Comparison of ENCODE assay signal across 10 cellular contexts in the genomic region with DNA sequence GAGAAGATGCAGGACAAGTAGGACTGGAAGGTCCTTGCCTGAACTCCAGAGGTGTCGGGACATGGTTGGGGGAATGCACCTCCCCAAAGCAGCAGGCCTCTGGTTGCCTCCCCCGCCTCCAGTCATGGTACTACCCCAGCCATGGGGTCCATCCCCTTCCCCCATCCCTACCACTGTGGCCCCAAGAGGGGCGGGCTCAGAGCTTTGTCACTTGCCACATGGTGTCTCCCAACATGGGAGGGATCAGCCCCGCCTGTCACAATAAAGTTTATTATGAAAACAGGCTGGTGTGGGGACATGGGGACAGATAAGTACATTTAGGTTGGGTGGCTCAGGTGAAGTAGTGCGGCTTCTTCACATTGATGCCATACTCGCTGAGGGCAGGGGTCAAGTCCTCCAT. TPM values are rescaled to one million over a fixed set of nuclear protein-coding genes. Genes with fewer than 3 reads are reported as not detected.
DNase-seq lines count a peak whose midpoint lies in the region; ATAC-seq and TF ChIP-seq lines count a peak whose summit lies in the region.
"Had no signal": no experiment of that assay in that cellular context is flagged by ENCODE, and none has a peak within 500 bp of the region (broad histone marks: within the 10 kb centered on the region; RNA-seq: fewer than 3 reads in every experiment).

No MANE protein-coding gene starts in this region.

- no peaks in the 10 kb centered on the region for H3K27me3 Mint-ChIP-seq in chondrocyte (ENCODE audit: low read depth)
- H3K27me3 Mint-ChIP-seq in naive thymus-derived CD4-positive, alpha-beta T cell = no peaks in the 10 kb centered on the region

- H3K9me3 ChIP-seq in Karpas-422 (ENCODE audit: low read length) = no peaks in the 10 kb centered on the region
- H3K9me3 ChIP-seq in naive thymus-derived CD4-positive, alpha-beta T cell (ENCODE audit: control insufficient read depth in 2 of 3, low read length in 3 of 3) = no peaks in the 10 kb centered on the region

- peaks cover 32% of the 10 kb centered on the region for H3K36me3 Mint-ChIP-seq in chondrocyte (ENCODE audit: low read depth)
- peaks cover 3 to 51% (median 11%) of the 10 kb centered on the region in 5 donors for H3K36me3 Mint-ChIP-seq in naive thymus-derived CD4-positive, alpha-beta T cell

- ATAC-seq in naive thymus-derived CD4-positive, alpha-beta T cell = no peak
- ATAC-seq in HG02981 (IDR thresholded peaks at IDR 0.05; ENCODE audit: unreplicated experiment) = no peak

- peak overlapping the region; percentile 84 for H3K4me2 ChIP-seq in Karpas-422 (ENCODE audit: low read depth, low read length, poor library complexity, severe bottlenecking)

- H3K9ac ChIP-seq in Karpas-422 (ENCODE audit: low read length) = peak overlapping the region; percentile 91
- H3K9ac ChIP-seq: parathyroid adenoma had no signal

- DNase-seq in AG04449 (ENCODE audit: low read depth, low spot score) = no peak
- no peak for DNase-seq in Karpas-422
- peak; percentile 87 for DNase-seq in chondrocyte (ENCODE audit: low spot score)
- DNase-seq in naive thymus-derived CD4-positive, alpha-beta T cell = peak in 1 of 9 donors; percentile 20
- DNase-seq in epidermal melanocyte (ENCODE audit: insufficient read length, low spot score) = no peak
- no peak for DNase-seq in activated gamma-delta T cell treated with Interleukin-2 at 50 U/mL for 16 hours
- no peak for DNase-seq in stimulated activated CD4-positive, alpha-beta T cell treated with anti-CD3 and anti-CD28 coated beads, Interleukin-2, amount 100 ng/mL, for 48 hours
- DNase-seq: Kasumi-1 had no signal

- peak overlapping the region; percentile 77 for H3K4me3 Mint-ChIP-seq in chondrocyte (ENCODE audit: unreplicated experiment)
- H3K4me3 Mint-ChIP-seq in naive thymus-derived CD4-positive, alpha-beta T cell = peak overlapping the region in 7 of 10 donors; percentile 10 to 94 (median 92)

- TF ChIP-seq CTCF in AG04449 (IDR thresholded peaks at IDR 0.05; ENCODE audit: insufficient read depth, low read length, missing control alignments) (no peak), chondrocyte (IDR thresholded peaks at IDR 0.05) (no peak)

- H3K36me3 ChIP-seq in Karpas-422 (ENCODE audit: insufficient read depth, low read length) = peaks cover 24% of the 10 kb centered on the region
- H3K36me3 ChIP-seq in naive thymus-derived CD4-positive, alpha-beta T cell (ENCODE audit: control insufficient read depth in 2 of 3, insufficient read depth in 3 of 3, low read length in 3 of 3) = peaks cover 7 to 44% (median 17%) of the 10 kb centered on the region in 3 experiments

- H4K20me1 ChIP-seq in Karpas-422 (ENCODE audit: insufficient read depth, low read depth, low read length) = no peaks in the 10 kb centered on the region; the same call in 1 of the 2 replicates

- CTCF ChIA-PET in AG04449 (lab: Yijun Ruan, JAX) = interaction anchor here (1.0 to 3.1 kb wide), 4 partner anchors 8 to 79 kb away, joined by 3 to 23 read pairs (median 9); partner anchors contain the start of genes MRPL17 and TPP1
- CTCF ChIA-PET in naive thymus-derived CD4-positive, alpha-beta T cell (lab: Charles Lee) = interaction anchor here (1.3 to 3.9 kb wide), 2 partner anchors 73 to 77 kb away, joined by 5 to 19 read pairs; partner anchors contain the start of gene MRPL17

- H3K4me3 ChIP-seq in AG04449 (ENCODE audit: low read depth, low read length) = peak overlapping the region; percentile 72
- H3K4me3 ChIP-seq in Karpas-422 (ENCODE audit: low read length) = peak overlapping the region; percentile 75; the same call in 1 of the 2 replicates
- no peak overlapping the region for H3K4me3 ChIP-seq in naive thymus-derived CD4-positive, alpha-beta T cell (ENCODE audit: low read length)

- no peaks in the 10 kb centered on the region for H3K9me3 Mint-ChIP-seq in chondrocyte (ENCODE audit: low read depth)
- H3K9me3 Mint-ChIP-seq in naive thymus-derived CD4-positive, alpha-beta T cell = no peaks in the 10 kb centered on the region

- H3K79me2 ChIP-seq in Karpas-422 (ENCODE audit: low read length) = peaks cover 43% of the 10 kb centered on the region

- H2AFZ ChIP-seq in Karpas-422 (ENCODE audit: low read length) = no peak overlapping the region
- H2AFZ ChIP-seq: parathyroid adenoma had no signal

- H3K4me1 Mint-ChIP-seq in chondrocyte (ENCODE audit: low read depth) = no peaks in the 10 kb centered on the region
- peaks cover 2 to 40% (median 33%) of the 10 kb centered on the region in 7 donors for H3K4me1 Mint-ChIP-seq in naive thymus-derived CD4-positive, alpha-beta T cell

- no peaks in the 10 kb centered on the region for H3K9me2 ChIP-seq in Karpas-422 (replicated peaks; ENCODE audit: insufficient read depth, low read length)

- H3K27me3 ChIP-seq in Karpas-422 (ENCODE audit: low read length) = no peaks in the 10 kb centered on the region
- H3K27me3 ChIP-seq in naive thymus-derived CD4-positive, alpha-beta T cell (ENCODE audit: control insufficient read depth in 2 of 2, insufficient read depth in 2 of 2, low read length in 2 of 2) = no peaks in the 10 kb centered on the region

- POLR2A ChIA-PET in AG04449 (lab: Yijun Ruan, JAX) = interaction anchor here (1.1 kb wide), 1 partner anchor 137 kb away, joined by 4 read pairs; the partner anchor contains the start of gene TRIM3
- POLR2A ChIA-PET in naive thymus-derived CD4-positive, alpha-beta T cell (lab: Charles Lee) = interaction anchor here (0.6 to 10.3 kb wide), 13 partner anchors 7 to 208 kb away, joined by 3 to 170 read pairs (median 4); partner anchors contain the start of genes ILK, MRPL17, RRP8 and TPP1

- intact Hi-C loops in naive thymus-derived CD4-positive, alpha-beta T cell (cut with micrococcal nuclease) = loop anchor here in 1 of 2 donors (10.0 kb wide), 1 partner anchor 904 kb away; the partner anchor contains the start of gene PPFIBP2

- peaks cover 52% of the 10 kb centered on the region for H3K4me1 ChIP-seq in Karpas-422 (ENCODE audit: low read length)
- peaks cover 39 to 42% of the 10 kb centered on the region in 2 donors for H3K4me1 ChIP-seq in naive thymus-derived CD4-positive, alpha-beta T cell (ENCODE audit: control insufficient read depth in 2 of 2, insufficient read depth in 2 of 2, low read length in 2 of 2)

- no peak overlapping the region for H3K27ac ChIP-seq in Karpas-422 (ENCODE audit: low read length)
- H3K27ac ChIP-seq in naive thymus-derived CD4-positive, alpha-beta T cell (ENCODE audit: low read depth, low read length) = peak overlapping the region; percentile 91

- peak overlapping the region; percentile 91 for H3K27ac Mint-ChIP-seq in chondrocyte (ENCODE audit: unreplicated experiment)
- peak overlapping the region in 5 of 9 donors; percentile 75 to 98 (median 96) for H3K27ac Mint-ChIP-seq in naive thymus-derived CD4-positive, alpha-beta T cell

RNA-seq across cellular contexts. Expression of gene TAF10, which starts 1.4 kb away (rescaled TPM):
- total RNA-seq in Karpas-422 (2014; rRNA removed; shearing (Covaris generic); ENCODE audit: low replicate concordance) = 158 and 192 TPM in 2 replicates
- total RNA-seq in chondrocyte = 80.9 to 124 TPM (median 82.8 TPM) in 3 replicates
- total RNA-seq in naive thymus-derived CD4-positive, alpha-beta T cell = 100 to 1,000 TPM; 116 to 135 (median 128) TPM
- polyA plus RNA-seq in naive thymus-derived CD4-positive, alpha-beta T cell = 100 to 1,000 TPM; 210 to 247 TPM

RNA-seq across cellular contexts. Expression of gene ILK, which starts 7.0 kb away (rescaled TPM):
- 48.6 and 65.6 TPM in 2 replicates for total RNA-seq in Karpas-422 (2014; rRNA removed; shearing (Covaris generic); ENCODE audit: low replicate concordance)
- 200 to 258 TPM (median 248 TPM) in 3 replicates for total RNA-seq in chondrocyte
- 100 to 1,000 TPM in 1 of 5 experiments, 10 to 100 TPM in 4; 34.4 to 165 (median 89.6) TPM for total RNA-seq in naive thymus-derived CD4-positive, alpha-beta T cell
- polyA plus RNA-seq in naive thymus-derived CD4-positive, alpha-beta T cell = 10 to 100 TPM; 67.8 to 79.7 TPM

RNA-seq across cellular contexts. Expression of gene RRP8, which starts 7.2 kb away (rescaled TPM):
- 10.8 and 22.9 TPM in 2 replicates for total RNA-seq in Karpas-422 (2014; rRNA removed; shearing (Covaris generic); ENCODE audit: low replicate concordance)
- 12.8 to 15.7 TPM (median 15.1 TPM) in 3 replicates for total RNA-seq in chondrocyte
- total RNA-seq in naive thymus-derived CD4-positive, alpha-beta T cell = 10 to 100 TPM; 21.4 to 37.9 (median 27.9) TPM
- polyA plus RNA-seq in naive thymus-derived CD4-positive, alpha-beta T cell = 10 to 100 TPM; 17.2 to 29.1 TPM

RNA-seq across cellular contexts. Expression of gene TPP1, which starts 8.6 kb away (rescaled TPM):
- total RNA-seq in Karpas-422 (2014; rRNA removed; shearing (Covaris generic); ENCODE audit: low replicate concordance) = 41.5 and 45.5 TPM in 2 replicates
- total RNA-seq in chondrocyte = 89.2 to 103 TPM (median 101 TPM) in 3 replicates
- 100 to 1,000 TPM in 3 of 5 experiments, 10 to 100 TPM in 2; 49.9 to 160 (median 134) TPM for total RNA-seq in naive thymus-derived CD4-positive, alpha-beta T cell
- 100 to 1,000 TPM in 1 of 2 donors, 10 to 100 TPM in 1; 91.6 to 116 TPM for polyA plus RNA-seq in naive thymus-derived CD4-positive, alpha-beta T cell

RNA-seq across cellular contexts. Expression of gene DCHS1, which starts 45.0 kb away (rescaled TPM):
- total RNA-seq in Karpas-422 (2014; rRNA removed; shearing (Covaris generic); ENCODE audit: low replicate concordance) = 0.04 and 0.11 TPM in 2 replicates
- total RNA-seq in chondrocyte = 33.1 to 34.6 TPM (median 33.4 TPM) in 3 replicates
- total RNA-seq in naive thymus-derived CD4-positive, alpha-beta T cell = 10 to 100 TPM in 3 of 5 experiments, 1 to 10 TPM in 1, under 1 TPM in 1; 0.48 to 12.5 (median 10.9) TPM
- 1 to 10 TPM; 2.7 to 4.8 TPM for polyA plus RNA-seq in naive thymus-derived CD4-positive, alpha-beta T cell
